In the genomic region with DNA sequence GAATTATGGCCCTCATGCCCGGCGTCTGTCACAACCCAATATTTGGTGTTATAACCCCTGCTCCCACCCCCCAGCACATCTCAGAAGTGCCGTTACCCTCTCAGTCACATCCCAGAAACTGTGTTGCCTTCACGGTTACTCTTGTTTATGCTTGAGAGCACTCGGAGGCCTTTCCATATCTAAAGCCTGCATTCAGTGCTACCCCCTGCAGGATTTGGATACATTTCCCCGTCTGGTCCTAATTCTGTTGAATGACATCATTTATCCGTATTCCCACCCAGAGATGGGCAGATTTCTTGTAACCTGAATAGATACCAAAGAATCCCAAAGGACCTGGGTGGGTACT, we compare ENCODE assay signal across 1 cellular context.
TF ChIP-seq lines count a peak whose summit lies in the region.

No MANE protein-coding gene starts in this region.

TF ChIP-seq in K562, 482 proteins besides CTCF, POLR2A, EP300 and RAD21 (continued from another document):
- TF ChIP-seq, protein P1, sequence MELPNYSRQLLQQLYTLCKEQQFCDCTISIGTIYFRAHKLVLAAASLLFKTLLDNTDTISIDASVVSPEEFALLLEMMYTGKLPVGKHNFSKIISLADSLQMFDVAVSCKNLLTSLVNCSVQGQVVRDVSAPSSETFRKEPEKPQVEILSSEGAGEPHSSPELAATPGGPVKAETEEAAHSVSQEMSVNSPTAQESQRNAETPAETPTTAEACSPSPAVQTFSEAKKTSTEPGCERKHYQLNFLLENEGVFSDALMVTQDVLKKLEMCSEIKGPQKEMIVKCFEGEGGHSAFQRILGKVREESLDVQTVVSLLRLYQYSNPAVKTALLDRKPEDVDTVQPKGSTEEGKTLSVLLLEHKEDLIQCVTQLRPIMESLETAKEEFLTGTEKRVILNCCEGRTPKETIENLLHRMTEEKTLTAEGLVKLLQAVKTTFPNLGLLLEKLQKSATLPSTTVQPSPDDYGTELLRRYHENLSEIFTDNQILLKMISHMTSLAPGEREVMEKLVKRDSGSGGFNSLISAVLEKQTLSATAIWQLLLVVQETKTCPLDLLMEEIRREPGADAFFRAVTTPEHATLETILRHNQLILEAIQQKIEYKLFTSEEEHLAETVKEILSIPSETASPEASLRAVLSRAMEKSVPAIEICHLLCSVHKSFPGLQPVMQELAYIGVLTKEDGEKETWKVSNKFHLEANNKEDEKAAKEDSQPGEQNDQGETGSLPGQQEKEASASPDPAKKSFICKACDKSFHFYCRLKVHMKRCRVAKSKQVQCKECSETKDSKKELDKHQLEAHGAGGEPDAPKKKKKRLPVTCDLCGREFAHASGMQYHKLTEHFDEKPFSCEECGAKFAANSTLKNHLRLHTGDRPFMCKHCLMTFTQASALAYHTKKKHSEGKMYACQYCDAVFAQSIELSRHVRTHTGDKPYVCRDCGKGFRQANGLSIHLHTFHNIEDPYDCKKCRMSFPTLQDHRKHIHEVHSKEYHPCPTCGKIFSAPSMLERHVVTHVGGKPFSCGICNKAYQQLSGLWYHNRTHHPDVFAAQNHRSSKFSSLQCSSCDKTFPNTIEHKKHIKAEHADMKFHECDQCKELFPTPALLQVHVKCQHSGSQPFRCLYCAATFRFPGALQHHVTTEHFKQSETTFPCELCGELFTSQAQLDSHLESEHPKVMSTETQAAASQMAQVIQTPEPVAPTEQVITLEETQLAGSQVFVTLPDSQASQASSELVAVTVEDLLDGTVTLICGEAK (IDR thresholded peaks at IDR 0.05) = peak; percentile 22; the same call in 1 of the 2 replicates
- TF ChIP-seq, protein P1 (CRISPR knock-in tag; IDR thresholded peaks at IDR 0.05) = no peak
- TF ChIP-seq POU5F1 (IDR thresholded peaks at IDR 0.05; ENCODE audit: borderline replicate concordance, low read depth, low read length, partially characterized antibody) (no peak), SLC30A9 (CRISPR knock-in tag; IDR thresholded peaks at IDR 0.05) (no peak), ZNF445 (CRISPR knock-in tag; IDR thresholded peaks at IDR 0.05; ENCODE audit: low read depth) (no peak), HDAC1 (IDR thresholded peaks at IDR 0.05) (peak in 1 of 2 experiments; percentile 24; a peak in 1 of 4 replicates), POLR2B (IDR thresholded peaks at IDR 0.05; ENCODE audit: low read depth, partially characterized antibody) (no peak), MEF2A (IDR thresholded peaks at IDR 0.05; ENCODE audit: control insufficient read depth, low read depth, low read length) (peak; percentile 67; the same call in 1 of the 2 replicates), FOXK2 (conservative IDR thresholded peaks at IDR 0.05 in 1 of 2, IDR thresholded peaks at IDR 0.05 in 1 of 2; ENCODE audit: low read depth in 2 of 2) (peak in 1 of 2 experiments; percentile 12; a peak in 1 of 4 replicates)
- TF ChIP-seq, protein P2, sequence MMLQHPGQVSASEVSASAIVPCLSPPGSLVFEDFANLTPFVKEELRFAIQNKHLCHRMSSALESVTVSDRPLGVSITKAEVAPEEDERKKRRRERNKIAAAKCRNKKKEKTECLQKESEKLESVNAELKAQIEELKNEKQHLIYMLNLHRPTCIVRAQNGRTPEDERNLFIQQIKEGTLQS (IDR thresholded peaks at IDR 0.05) = peak; percentile 68
- TF ChIP-seq, protein P2 (CRISPR knock-in tag; conservative IDR thresholded peaks at IDR 0.05) = no peak
- TF ChIP-seq, protein P3, sequence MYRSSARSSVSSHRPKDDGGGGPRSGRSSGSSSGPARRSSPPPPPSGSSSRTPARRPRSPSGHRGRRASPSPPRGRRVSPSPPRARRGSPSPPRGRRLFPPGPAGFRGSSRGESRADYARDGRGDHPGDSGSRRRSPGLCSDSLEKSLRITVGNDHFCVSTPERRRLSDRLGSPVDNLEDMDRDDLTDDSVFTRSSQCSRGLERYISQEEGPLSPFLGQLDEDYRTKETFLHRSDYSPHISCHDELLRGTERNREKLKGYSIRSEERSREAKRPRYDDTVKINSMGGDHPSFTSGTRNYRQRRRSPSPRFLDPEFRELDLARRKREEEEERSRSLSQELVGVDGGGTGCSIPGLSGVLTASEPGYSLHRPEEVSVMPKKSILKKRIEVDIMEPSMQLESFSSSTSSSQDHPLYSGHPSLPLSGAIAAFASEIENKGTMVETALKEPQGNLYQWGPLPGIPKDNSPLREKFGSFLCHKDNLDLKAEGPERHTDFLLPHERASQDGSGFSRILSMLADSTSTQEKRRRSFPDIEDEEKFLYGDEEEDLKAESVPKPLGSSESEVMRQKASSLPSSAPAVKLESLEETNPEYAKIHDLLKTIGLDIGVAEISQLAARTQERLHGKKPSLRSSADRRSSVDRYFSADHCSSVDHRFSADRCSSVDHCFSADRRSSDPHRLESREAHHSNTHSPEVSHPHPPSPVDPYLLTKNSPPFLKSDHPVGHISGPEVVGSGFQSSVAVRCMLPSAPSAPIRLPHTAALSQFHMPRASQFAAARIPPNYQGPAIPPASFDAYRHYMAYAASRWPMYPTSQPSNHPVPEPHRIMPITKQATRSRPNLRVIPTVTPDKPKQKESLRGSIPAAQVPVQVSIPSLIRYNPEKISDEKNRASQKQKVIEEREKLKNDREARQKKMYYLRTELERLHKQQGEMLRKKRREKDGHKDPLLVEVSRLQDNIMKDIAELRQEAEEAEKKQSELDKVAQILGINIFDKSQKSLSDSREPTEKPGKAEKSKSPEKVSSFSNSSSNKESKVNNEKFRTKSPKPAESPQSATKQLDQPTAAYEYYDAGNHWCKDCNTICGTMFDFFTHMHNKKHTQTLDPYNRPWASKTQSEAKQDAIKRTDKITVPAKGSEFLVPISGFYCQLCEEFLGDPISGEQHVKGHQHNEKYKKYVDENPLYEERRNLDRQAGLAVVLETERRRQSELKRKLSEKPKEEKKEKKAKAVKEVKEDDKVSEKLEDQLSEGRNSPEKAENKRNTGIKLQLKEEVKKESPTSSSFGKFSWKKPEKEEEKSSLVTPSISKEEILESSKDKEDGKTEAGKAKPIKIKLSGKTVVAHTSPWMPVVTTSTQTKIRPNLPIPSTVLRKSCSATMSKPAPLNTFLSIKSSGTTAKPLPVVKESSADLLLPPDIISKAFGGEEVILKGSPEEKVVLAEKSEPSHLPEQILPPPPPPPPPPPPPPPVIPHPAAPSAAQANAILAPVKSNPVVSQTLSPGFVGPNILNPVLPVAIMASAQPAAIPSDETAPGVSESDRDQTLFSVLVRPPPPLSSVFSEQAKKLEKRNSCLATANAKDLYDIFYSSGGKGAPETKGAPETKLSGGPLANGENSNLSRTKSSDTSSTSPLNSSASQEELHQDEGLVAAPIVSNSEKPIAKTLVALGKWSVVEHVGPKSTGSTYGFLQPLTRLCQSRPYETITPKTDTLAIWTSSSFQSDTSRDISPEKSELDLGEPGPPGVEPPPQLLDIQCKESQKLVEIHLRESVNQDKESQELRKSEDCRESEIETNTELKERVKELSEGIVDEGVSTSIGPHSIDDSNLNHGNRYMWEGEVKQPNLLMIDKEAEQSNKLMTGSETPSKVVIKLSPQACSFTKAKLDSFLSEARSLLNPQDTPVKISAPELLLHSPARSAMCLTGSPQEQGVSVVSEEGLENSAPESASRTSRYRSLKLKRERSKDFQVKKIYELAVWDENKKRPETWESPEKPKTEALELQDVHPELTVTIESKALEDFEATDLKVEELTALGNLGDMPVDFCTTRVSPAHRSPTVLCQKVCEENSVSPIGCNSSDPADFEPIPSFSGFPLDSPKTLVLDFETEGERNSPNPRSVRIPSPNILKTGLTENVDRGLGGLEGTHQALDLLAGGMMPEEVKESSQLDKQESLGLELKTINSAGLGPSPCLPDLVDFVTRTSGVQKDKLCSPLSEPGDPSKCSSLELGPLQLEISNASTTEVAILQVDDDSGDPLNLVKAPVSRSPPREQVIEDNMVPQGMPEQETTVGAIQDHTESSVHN (IDR thresholded peaks at IDR 0.05; ENCODE audit: borderline replicate concordance in 1 of 2, low read depth in 1 of 2) = 0 out of 4 replicates have a peak, but pooled peaks of 1 of the 2 experiments have one; percentile 18
- TF ChIP-seq, protein P4, sequence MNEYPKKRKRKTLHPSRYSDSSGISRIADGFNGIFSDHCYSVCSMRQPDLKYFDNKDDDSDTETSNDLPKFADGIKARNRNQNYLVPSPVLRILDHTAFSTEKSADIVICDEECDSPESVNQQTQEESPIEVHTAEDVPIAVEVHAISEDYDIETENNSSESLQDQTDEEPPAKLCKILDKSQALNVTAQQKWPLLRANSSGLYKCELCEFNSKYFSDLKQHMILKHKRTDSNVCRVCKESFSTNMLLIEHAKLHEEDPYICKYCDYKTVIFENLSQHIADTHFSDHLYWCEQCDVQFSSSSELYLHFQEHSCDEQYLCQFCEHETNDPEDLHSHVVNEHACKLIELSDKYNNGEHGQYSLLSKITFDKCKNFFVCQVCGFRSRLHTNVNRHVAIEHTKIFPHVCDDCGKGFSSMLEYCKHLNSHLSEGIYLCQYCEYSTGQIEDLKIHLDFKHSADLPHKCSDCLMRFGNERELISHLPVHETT (CRISPR knock-in tag; conservative IDR thresholded peaks at IDR 0.05 in 1 of 2, IDR thresholded peaks at IDR 0.05 in 1 of 2) = peak in 1 of 2 experiments; percentile 45; a peak in 1 of 4 replicates
- TF ChIP-seq, protein P5, sequence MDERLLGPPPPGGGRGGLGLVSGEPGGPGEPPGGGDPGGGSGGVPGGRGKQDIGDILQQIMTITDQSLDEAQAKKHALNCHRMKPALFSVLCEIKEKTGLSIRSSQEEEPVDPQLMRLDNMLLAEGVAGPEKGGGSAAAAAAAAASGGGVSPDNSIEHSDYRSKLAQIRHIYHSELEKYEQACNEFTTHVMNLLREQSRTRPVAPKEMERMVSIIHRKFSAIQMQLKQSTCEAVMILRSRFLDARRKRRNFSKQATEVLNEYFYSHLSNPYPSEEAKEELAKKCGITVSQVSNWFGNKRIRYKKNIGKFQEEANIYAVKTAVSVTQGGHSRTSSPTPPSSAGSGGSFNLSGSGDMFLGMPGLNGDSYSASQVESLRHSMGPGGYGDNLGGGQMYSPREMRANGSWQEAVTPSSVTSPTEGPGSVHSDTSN (CRISPR knock-in tag; IDR thresholded peaks at IDR 0.05; ENCODE audit: low read depth) = no peak
- TF ChIP-seq, protein P5 (tag; conservative IDR thresholded peaks at IDR 0.05; ENCODE audit: low read depth) = no peak
